ENCODE assay signal across 8 cellular contexts in genomic region chr7:85186521-85187241, GRCh38. TPM values are rescaled to one million over a fixed set of nuclear protein-coding genes. Genes with fewer than 3 reads are reported as not detected.
DNase-seq lines count a peak whose midpoint lies in the region; ATAC-seq and TF ChIP-seq lines count a peak whose summit lies in the region.

TSS of gene SEMA3D (minus strand) at chr7:85187056. CDS start at chr7:85121891, 65,165 bp downstream.

- ATAC-seq in GM19023 (IDR thresholded peaks at IDR 0.05; ENCODE audit: unreplicated experiment) (peak; percentile 94), HG03097 (IDR thresholded peaks at IDR 0.05; ENCODE audit: low FRiP score, unreplicated experiment) (peak; percentile 99), Right ventricle myocardium inferior (peak; percentile 94), omental fat pad (ENCODE audit: low FRiP score) (peak; percentile 92)
- peak; percentile 28 for ATAC-seq in activated T-helper 17 cell treated with anti-CD3 and anti-CD28 coated beads, Interleukin-2, amount 50 U/mL, for 72 hours (replicated peaks)
- no peak for ATAC-seq in effector memory CD8-positive, alpha-beta T cell (replicated peaks)

- no peak within 1 kb of the TSS for H3K27ac Mint-ChIP-seq in activated T-helper 17 cell treated with anti-CD3 and anti-CD28 coated beads, Interleukin-2, amount 50 U/mL, for 72 hours
- no peak within 1 kb of the TSS for H3K27ac Mint-ChIP-seq in effector memory CD8-positive, alpha-beta T cell

- H3K4me1 Mint-ChIP-seq in activated T-helper 17 cell treated with anti-CD3 and anti-CD28 coated beads, Interleukin-2, amount 50 U/mL, for 72 hours, result no peaks in the 10 kb centered on the region
- no peaks in the 10 kb centered on the region for H3K4me1 Mint-ChIP-seq in effector memory CD8-positive, alpha-beta T cell (ENCODE audit: low read depth in 2 of 2)

- DNase-seq in COLO668 (lab: John Stamatoyannopoulos, UW; ENCODE audit: unreplicated experiment) (peak; percentile 60), NCI-H2171 treated with DMSO at 0.1 percent for 48 hours (lab: John Stamatoyannopoulos, UW) (peak; percentile 73), Right ventricle myocardium inferior (ENCODE audit: missing footprints) (peak; percentile 77), omental fat pad (ENCODE audit: low spot score) (no peak)
- no peak for DNase-seq in effector memory CD8-positive, alpha-beta T cell

- TF ChIP-seq CTCF in omental fat pad (IDR thresholded peaks at IDR 0.05), result peak in 2 of 3 donors; percentile 27

- peaks cover 12% of the 10 kb centered on the region for H3K9me3 Mint-ChIP-seq in activated T-helper 17 cell treated with anti-CD3 and anti-CD28 coated beads, Interleukin-2, amount 50 U/mL, for 72 hours
- peaks cover 0 to 4% of the 10 kb centered on the region in 2 donors for H3K9me3 Mint-ChIP-seq in effector memory CD8-positive, alpha-beta T cell

- no peak within 1 kb of the TSS for H3K4me3 Mint-ChIP-seq in activated T-helper 17 cell treated with anti-CD3 and anti-CD28 coated beads, Interleukin-2, amount 50 U/mL, for 72 hours
- H3K4me3 Mint-ChIP-seq in effector memory CD8-positive, alpha-beta T cell, result peak within 1 kb of the TSS in 1 of 2 donors; percentile 37

- H3K27me3 Mint-ChIP-seq in activated T-helper 17 cell treated with anti-CD3 and anti-CD28 coated beads, Interleukin-2, amount 50 U/mL, for 72 hours, result peaks cover 13% of the 10 kb centered on the region
- peaks cover 0 to 9% of the 10 kb centered on the region in 2 donors for H3K27me3 Mint-ChIP-seq in effector memory CD8-positive, alpha-beta T cell

- intact Hi-C loops in Right ventricle myocardium inferior (cut with DNase I), result loop anchor here (5.0 kb wide), 1 partner anchor 144 kb away; no protein-coding TSS in a partner anchor

- H3K36me3 Mint-ChIP-seq in activated T-helper 17 cell treated with anti-CD3 and anti-CD28 coated beads, Interleukin-2, amount 50 U/mL, for 72 hours (ENCODE audit: low read depth), result no peaks in the 10 kb centered on the region
- H3K36me3 Mint-ChIP-seq in effector memory CD8-positive, alpha-beta T cell (ENCODE audit: insufficient read depth), result peaks cover 3% of the 10 kb centered on the region

RNA-seq across cellular contexts. Expression of gene SEMA3D, which starts in this region (rescaled TPM):
- not detected for total RNA-seq in activated T-helper 17 cell treated with anti-CD3 and anti-CD28 coated beads, Interleukin-2, amount 50 U/mL, for 72 hours
- total RNA-seq in Right ventricle myocardium inferior (1.6 TPM), omental fat pad (10 to 100 TPM in 1 of 4 donors, 1 to 10 TPM in 3; 5.2 to 15.7 (median 6.2) TPM)

Comparison
In these comparisons a context has a peak if more than half of its experiments do, and no peak if none do; other contexts are left out.
1. Peak in ATAC-seq in activated T-helper 17 cell treated with anti-CD3 and anti-CD28 coated beads, Interleukin-2, amount 50 U/mL, for 72 hours; RNA of the gene not detected or under 1 TPM.
2. DNase-seq: peak in COLO668 (single experiment), NCI-H2171 treated with DMSO at 0.1 percent for 48 hours (single experiment) and Right ventricle myocardium inferior (single experiment); none in omental fat pad (single experiment) and effector memory CD8-positive, alpha-beta T cell (0 of 3).